In genomic region chrX:1582686-1583437, GRCh38 we compare ENCODE assay signal across 1 cellular context.
TF ChIP-seq lines count a peak whose summit lies in the region.

No MANE protein-coding gene starts in this region.

TF ChIP-seq in GM23338, 12 proteins besides CTCF, POLR2A, EP300 and RAD21 (continued from another document):
- TF ChIP-seq CREB1 (CRISPR knock-in tag; IDR thresholded peaks at IDR 0.05; ENCODE audit: low read depth) (no peak), JUNB (IDR thresholded peaks at IDR 0.05; ENCODE audit: unreplicated experiment) (no peak), EZH2phosphoT487 (IDR thresholded peaks at IDR 0.05; ENCODE audit: unreplicated experiment) (no peak), ZNF331 (CRISPR knock-in tag; IDR thresholded peaks at IDR 0.05; ENCODE audit: low read depth) (no peak), ETS1 (IDR thresholded peaks at IDR 0.05) (no peak), REST (IDR thresholded peaks at IDR 0.05; ENCODE audit: unreplicated experiment) (no peak)
